In genomic region chr6:2804516-2804915, GRCh38 we compare ENCODE assay signal across 23 cellular contexts.
"Had no signal": no experiment of that assay in that cellular context is flagged by ENCODE, and none has a peak within 500 bp of the region (broad histone marks: within the 10 kb centered on the region; RNA-seq: fewer than 3 reads in every experiment).

No MANE protein-coding gene starts in this region.

- H3K36me3 ChIP-seq: left lung, thoracic aorta, upper lobe of left lung had no signal

- DNase-seq: activated CD4-positive, alpha-beta T cell treated with anti-CD3 and anti-CD28 coated beads, Interleukin-2, amount 10 ng/mL, durations not matched to agents 7 days and 5 days; activated CD4-positive, CD25-positive, alpha-beta regulatory T cell treated with anti-CD3 and anti-CD28 coated beads, Interleukin-2, amount 50 U/mL, for 72 hours; activated CD8-positive, alpha-beta memory T cell treated with anti-CD3 and anti-CD28 coated beads, Interleukin-2, amount 10 ng/mL, durations not matched to agents 7 days and 5 days; activated CD8-positive, alpha-beta T cell treated with anti-CD3 and anti-CD28 coated beads for 36 hours; activated effector memory CD4-positive, alpha-beta T cell treated with anti-CD3 and anti-CD28 coated beads, Interleukin-2, amount 50 U/mL, for 16 hours; activated naive CD4-positive, alpha-beta T cell treated with anti-CD3 and anti-CD28 coated beads, Interleukin-2, amount 50 U/mL, for 16 hours; activated naive CD8-positive, alpha-beta T cell treated with anti-CD3 and anti-CD28 coated beads, Interleukin-2, amount 50 U/mL, for 24 hours; activated T-cell treated with anti-CD3 and anti-CD28 coated beads for 4 hours; effector CD4-positive, alpha-beta T cell; erythroblast; immature natural killer cell; left lung; mammary epithelial cell; stimulated activated CD4-positive, alpha-beta T cell treated with anti-CD3 and anti-CD28 coated beads, Interleukin-15, amount 100 ng/mL, for 24 hours; stimulated activated naive B cell treated with anti-CD40 and anti-IgM and Interleukin-4, amounts not matched to agents 10 μg/mL and 1 μg/mL and 100 μg/mL, for 72 hours; upper lobe of left lung had no signal

- H3K27me3 ChIP-seq: left lung, upper lobe of left lung had no signal

- FAIRE-seq: endometrium had no signal

- H3K9ac ChIP-seq: parathyroid adenoma had no signal

- H3K4me2 ChIP-seq: smooth muscle cell had no signal

- H3K79me2 ChIP-seq: parathyroid adenoma had no signal

- H3K4me3 ChIP-seq: left lung, smooth muscle cell, thoracic aorta, upper lobe of left lung had no signal

- H3K9me3 ChIP-seq: left lung, thoracic aorta, upper lobe of left lung had no signal

- ATAC-seq: activated CD8-positive, alpha-beta memory T cell treated with anti-CD3 and anti-CD28 coated beads, Interleukin-2, amount 10 ng/mL, durations not matched to agents 7 days and 5 days; activated CD8-positive, alpha-beta T cell treated with anti-CD3 and anti-CD28 coated beads for 36 hours; activated naive CD8-positive, alpha-beta T cell treated with anti-CD3 and anti-CD28 coated beads, Interleukin-2, amount 50 U/mL, for 24 hours; left lung; natural killer cell treated with Interleukin-12 subunit alpha and Interleukin-12 subunit beta and Interleukin-15 and Interleukin-18, amount 100 ng/mL, for 72 hours; sciatic nerve; stimulated activated naive B cell treated with anti-CD40 and anti-IgM and Interleukin-4, amounts not matched to agents 10 μg/mL and 1 μg/mL and 100 μg/mL, for 72 hours had no signal

- H2AFZ ChIP-seq: parathyroid adenoma had no signal

- H3K27ac ChIP-seq: left lung, parathyroid adenoma, thoracic aorta, upper lobe of left lung, VCaP had no signal
